ENCODE assay signal across 8 cellular contexts in the genomic region with DNA sequence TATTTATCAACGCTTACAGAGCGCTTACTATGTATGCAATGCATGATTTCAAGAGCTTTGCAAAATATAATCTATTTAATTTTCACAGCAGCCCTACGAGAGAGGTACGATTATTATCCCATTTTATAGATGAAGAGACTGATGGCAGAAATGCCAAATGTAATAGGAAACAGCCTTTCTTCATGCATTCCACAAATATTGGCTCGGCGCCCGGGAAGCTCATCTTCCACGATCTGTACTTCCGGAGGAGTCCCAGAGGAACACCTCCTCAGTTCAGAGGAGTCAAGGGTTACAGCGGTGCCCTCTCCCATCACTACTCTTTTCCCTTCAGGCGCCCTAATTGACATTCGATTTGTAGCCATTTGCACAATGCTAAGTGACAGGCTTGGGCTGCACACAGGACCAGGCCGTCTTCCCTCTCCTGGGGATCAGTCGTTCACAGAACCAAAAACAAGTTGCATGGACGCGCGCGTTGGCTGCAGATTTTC. TPM values are rescaled to one million over a fixed set of nuclear protein-coding genes. Genes with fewer than 3 reads are reported as not detected.
DNase-seq lines count a peak whose midpoint lies in the region; ATAC-seq and TF ChIP-seq lines count a peak whose summit lies in the region.

No MANE protein-coding gene starts in this region.

- DNase-seq in GM23338 (ENCODE audit: low spot score) (no peak), NCI-H446 (lab: John Stamatoyannopoulos, UW) (peak; percentile 95 to 98), breast epithelium (ENCODE audit: low spot score in 2 of 2) (peak in 1 of 2 donors; percentile 76), lower leg skin (ENCODE audit: low spot score in 2 of 2) (peak; percentile 76 to 95), ureter (ENCODE audit: low spot score) (peak; percentile 68), GM13977 (ENCODE audit: low spot score) (no peak)

- ATAC-seq in GM23338 (peak; percentile 3), HG02870 (IDR thresholded peaks at IDR 0.05; ENCODE audit: unreplicated experiment) (no peak)

- H3K36me3 ChIP-seq in ACC112 (ENCODE audit: insufficient read depth, low read length), result no peaks in the 10 kb centered on the region
- no peaks in the 10 kb centered on the region for H3K36me3 ChIP-seq in GM23338 (ENCODE audit: insufficient read depth)
- H3K36me3 ChIP-seq in breast epithelium, result no peaks in the 10 kb centered on the region

- WGBS in lower leg skin, 2 donors, result 8 to 11% methylated on average over 18 of the region's 18 CpGs

- TF ChIP-seq CTCF in GM23338 (conservative IDR thresholded peaks at IDR 0.05; ENCODE audit: low read depth in 2 of 2) (no peak), breast epithelium (IDR thresholded peaks at IDR 0.05) (no peak), lower leg skin (IDR thresholded peaks at IDR 0.05) (no peak), GM13977 (IDR thresholded peaks at IDR 0.05; ENCODE audit: extremely low read depth, insufficient read depth, missing control alignments) (no peak)

- peaks cover 36% of the 10 kb centered on the region for H3F3A ChIP-seq in GM23338 (replicated peaks; ENCODE audit: low read depth)

- no peak overlapping the region for H2AFZ ChIP-seq in ACC112 (ENCODE audit: low read length, unreplicated experiment)
- H2AFZ ChIP-seq in GM23338, result no peak overlapping the region; the same call in 1 of the 2 replicates

- peak overlapping the region; percentile 94 for H3K27ac ChIP-seq in ACC112 (ENCODE audit: low read depth, low read length)
- peak overlapping the region; percentile 96 for H3K27ac ChIP-seq in GM23338 (ENCODE audit: low read depth)
- peak overlapping the region; percentile 93 to 98 for H3K27ac ChIP-seq in breast epithelium

- H3K4me3 ChIP-seq in ACC112 (ENCODE audit: low read depth, low read length), result peak overlapping the region; percentile 82
- H3K4me3 ChIP-seq in GM23338, result peak overlapping the region; percentile 95
- H3K4me3 ChIP-seq in breast epithelium, result peak overlapping the region; percentile 58 to 93 (median 77)
- no peak overlapping the region for H3K4me3 ChIP-seq in lower leg skin (ENCODE audit: low read depth, poor library complexity, severe bottlenecking)

- H3K4me3 Mint-ChIP-seq in GM23338, result peak overlapping the region; percentile 77

- peak overlapping the region; percentile 96 for H3K27ac Mint-ChIP-seq in GM23338

- H3K4me1 ChIP-seq in ACC112 (ENCODE audit: control insufficient read depth, insufficient read depth, low read length, unreplicated experiment), result peaks cover 17% of the 10 kb centered on the region
- H3K4me1 ChIP-seq in GM23338 (ENCODE audit: insufficient read depth), result peaks cover 34% of the 10 kb centered on the region
- peaks cover 0 to 4% of the 10 kb centered on the region in 2 donors for H3K4me1 ChIP-seq in breast epithelium

- H3K4me2 ChIP-seq in GM23338, result peak overlapping the region; percentile 75

- H4K20me1 ChIP-seq in GM23338 (replicated peaks; ENCODE audit: insufficient read depth), result peaks cover 16% of the 10 kb centered on the region

- H3K9me2 ChIP-seq in GM23338 (ENCODE audit: insufficient read depth), result no peaks in the 10 kb centered on the region

- H3K9me3 Mint-ChIP-seq in GM23338, result no peaks in the 10 kb centered on the region; the same call in 1 of the 3 replicates

- H3K27me3 ChIP-seq in ACC112 (ENCODE audit: insufficient read depth, low read length) (no peaks in the 10 kb centered on the region), GM23338 (ENCODE audit: insufficient read depth) (peaks cover 6% of the 10 kb centered on the region; the same call in 1 of the 2 replicates), breast epithelium (no peaks in the 10 kb centered on the region)

- H3K4me1 Mint-ChIP-seq in GM23338, result peaks cover 19% of the 10 kb centered on the region

- intact Hi-C loops in breast epithelium (cut with DNase I; ENCODE audit: low total_unique reads), result loop anchor here (2.0 to 5.0 kb wide), 2 partner anchors 53 to 133 kb away; no protein-coding TSS in a partner anchor
- intact Hi-C loops in lower leg skin (cut with DNase I; ENCODE audit: low total_unique reads), result loop anchor here (5.0 kb wide), 1 partner anchor 133 kb away; no protein-coding TSS in a partner anchor

- H3K36me3 Mint-ChIP-seq in GM23338 (ENCODE audit: low read depth), result no peaks in the 10 kb centered on the region

- in situ Hi-C loops in GM13977 (cut with MboI; ENCODE audit: low pct_unique_long_range_greater_than_20kb, low sequenced_read_pairs, unreplicated experiment), result loop anchor here (10.0 kb wide), 1 partner anchor 125 kb away; no protein-coding TSS in a partner anchor

- H3K27me3 Mint-ChIP-seq in GM23338 (ENCODE audit: insufficient read depth, low read depth, poor library complexity), result peaks cover 15% of the 10 kb centered on the region

- TF ChIP-seq POLR2A in breast epithelium (IDR thresholded peaks at IDR 0.05), result no peak
- TF ChIP-seq POLR2A in lower leg skin (IDR thresholded peaks at IDR 0.05), result no peak

- H3K9me3 ChIP-seq in breast epithelium, result no peaks in the 10 kb centered on the region

- H3K79me2 ChIP-seq in ACC112 (ENCODE audit: control insufficient read depth, insufficient read depth, low read length, unreplicated experiment) (peaks cover 35% of the 10 kb centered on the region), GM23338 (replicated peaks; ENCODE audit: insufficient read depth) (peaks cover 50% of the 10 kb centered on the region)

TF ChIP-seq in GM23338, 12 proteins besides CTCF, POLR2A, EP300 and RAD21:
- TF ChIP-seq, protein P1, sequence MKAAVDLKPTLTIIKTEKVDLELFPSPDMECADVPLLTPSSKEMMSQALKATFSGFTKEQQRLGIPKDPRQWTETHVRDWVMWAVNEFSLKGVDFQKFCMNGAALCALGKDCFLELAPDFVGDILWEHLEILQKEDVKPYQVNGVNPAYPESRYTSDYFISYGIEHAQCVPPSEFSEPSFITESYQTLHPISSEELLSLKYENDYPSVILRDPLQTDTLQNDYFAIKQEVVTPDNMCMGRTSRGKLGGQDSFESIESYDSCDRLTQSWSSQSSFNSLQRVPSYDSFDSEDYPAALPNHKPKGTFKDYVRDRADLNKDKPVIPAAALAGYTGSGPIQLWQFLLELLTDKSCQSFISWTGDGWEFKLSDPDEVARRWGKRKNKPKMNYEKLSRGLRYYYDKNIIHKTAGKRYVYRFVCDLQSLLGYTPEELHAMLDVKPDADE (IDR thresholded peaks at IDR 0.05), result no peak
- TF ChIP-seq POLR2AphosphoS5 (IDR thresholded peaks at IDR 0.05; ENCODE audit: low read depth) (peak; percentile 69), NANOG (IDR thresholded peaks at IDR 0.05; ENCODE audit: borderline replicate concordance) (no peak)

RNA-seq across cellular contexts. Expression of a gene that starts 1.1 kb away (rescaled TPM):
- total RNA-seq in GM23338 (2014; rRNA removed; shearing (Covaris generic)), result 49.4 and 57.7 TPM in 2 replicates
- polyA plus RNA-seq in GM23338 (2016; fragmentation: Nextera tagmentation; extraction: Ambion mirVana), result 13.6 and 14.4 TPM in 2 replicates
- total RNA-seq in breast epithelium (10 to 100 TPM; 44.8 to 61.9 (median 60.3) TPM), lower leg skin (10 to 100 TPM; 19.4 to 43.6 (median 40.1) TPM), ureter (84.0 TPM)

RNA-seq across cellular contexts. Expression of a gene that starts 9.0 kb away (rescaled TPM):
- 115 and 140 TPM in 2 replicates for total RNA-seq in GM23338 (2014; rRNA removed; shearing (Covaris generic))
- 278 and 299 TPM in 2 replicates for polyA plus RNA-seq in GM23338 (2016; fragmentation: Nextera tagmentation; extraction: Ambion mirVana)
- total RNA-seq in breast epithelium (100 to 1,000 TPM in 2 of 3 donors, 10 to 100 TPM in 1; 63.1 to 108 (median 101) TPM), lower leg skin (100 to 1,000 TPM in 3 of 4 donors, 10 to 100 TPM in 1; 88.9 to 132 (median 114) TPM), ureter (73.7 TPM)

Comparison
In these comparisons a context has a peak if more than half of its experiments do, and no peak if none do; other contexts are left out.
1. DNase-seq: peak in NCI-H446 (2 of 2), lower leg skin (2 of 2) and ureter (single experiment); none in GM23338 (single experiment) and GM13977 (single experiment).
2. Peak in every context shown above with its lines, with median percentiles within 50 percentile points of each other: H3K27ac ChIP-seq.